9 cellular contexts compared by ENCODE assay signal in the genomic region with DNA sequence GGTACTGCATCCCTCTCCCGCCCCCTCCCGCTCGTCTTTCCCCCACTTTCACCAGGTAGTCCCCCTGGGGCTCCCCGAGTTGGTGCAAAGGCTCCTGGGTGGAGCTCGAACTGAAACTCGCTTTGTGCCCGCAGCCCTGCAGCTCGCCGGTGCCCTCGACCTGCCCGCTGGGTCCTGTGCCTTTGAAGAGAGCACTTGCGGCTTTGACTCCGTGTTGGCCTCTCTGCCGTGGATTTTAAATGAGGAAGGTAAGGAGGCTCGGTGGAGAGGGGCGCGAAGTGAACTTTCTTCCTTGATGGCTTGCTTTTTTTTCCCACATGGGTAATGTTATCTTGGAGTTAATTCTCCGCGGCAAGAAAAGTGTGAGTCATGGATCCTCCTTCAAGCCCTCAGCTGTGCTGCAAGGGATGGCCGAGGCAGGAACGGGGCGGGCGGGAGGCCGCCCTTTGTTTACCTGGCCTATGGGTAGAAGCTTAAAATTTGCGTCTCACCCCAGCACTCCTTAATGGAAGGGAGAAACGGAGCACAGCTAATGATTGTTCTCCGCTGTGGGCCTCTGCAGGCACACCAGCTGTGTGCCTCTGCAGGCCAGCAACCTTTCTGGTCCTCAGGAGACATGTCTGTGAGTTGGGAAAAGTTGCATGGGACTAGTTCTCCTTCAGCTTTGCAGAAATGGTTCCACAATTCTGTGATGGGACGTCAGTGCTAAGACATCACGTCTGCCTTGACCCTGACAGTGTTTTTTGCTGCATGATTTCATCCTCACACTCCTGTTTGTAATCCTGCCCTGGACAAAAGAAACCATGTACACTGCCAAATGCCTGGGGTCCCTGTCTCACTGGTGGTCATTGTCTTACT. TPM values are rescaled to one million over a fixed set of nuclear protein-coding genes. Genes with fewer than 3 reads are reported as not detected.
DNase-seq lines count a peak whose midpoint lies in the region; ATAC-seq, FAIRE-seq and TF ChIP-seq lines count a peak whose summit lies in the region.
"Had no signal": no experiment of that assay in that cellular context is flagged by ENCODE, and none has a peak within 500 bp of the region (broad histone marks: within the 10 kb centered on the region; RNA-seq: fewer than 3 reads in every experiment).

No MANE protein-coding gene starts in this region.

- no peaks in the 10 kb centered on the region for H3K36me3 ChIP-seq in bronchial epithelial cell (ENCODE audit: control insufficient read depth, insufficient read depth, low read length)
- H3K36me3 ChIP-seq in thoracic aorta = no peaks in the 10 kb centered on the region

- H3K27ac ChIP-seq in thoracic aorta = peak overlapping the region in 1 of 2 donors; percentile 29
- H3K27ac ChIP-seq: 22Rv1 had no signal

- H3K27me3 ChIP-seq in bronchial epithelial cell (ENCODE audit: control insufficient read depth, insufficient read depth, low read length) = no peaks in the 10 kb centered on the region
- H3K27me3 ChIP-seq in thoracic aorta (replicated peaks; ENCODE audit: insufficient read depth) = no peaks in the 10 kb centered on the region

- peak overlapping the region; percentile 28 for H3K4me3 ChIP-seq in bronchial epithelial cell (ENCODE audit: low read depth, low read length)
- H3K4me3 ChIP-seq in thoracic aorta = peak overlapping the region; percentile 72

- DNase-seq in DMS53 (lab: John Stamatoyannopoulos, UW) (peak; percentile 61), DMS53 treated with DMSO at 0.1 percent for 48 hours (lab: John Stamatoyannopoulos, UW; ENCODE audit: unreplicated experiment) (no peak), bronchial epithelial cell (ENCODE audit: low read depth) (peak; percentile 74), left kidney (ENCODE audit: low read depth, low spot score) (peak; percentile 36), thoracic aorta (ENCODE audit: low spot score) (no peak), GM13976 (ENCODE audit: low spot score) (no peak), NCI-H2107 treated with DMSO at 0.1 percent for 48 hours (lab: John Stamatoyannopoulos, UW; ENCODE audit: unreplicated experiment) (no peak)

- peaks cover 11 to 56% of the 10 kb centered on the region in 2 donors for H3K4me1 ChIP-seq in thoracic aorta (ENCODE audit: control insufficient read depth in 1 of 2, low read depth in 2 of 2)

- H3K9me3 ChIP-seq in thoracic aorta = no peaks in the 10 kb centered on the region

- no peak for ATAC-seq in thoracic aorta (ENCODE audit: insufficient number of reproducible peaks, low FRiP score, low read depth)
- no peak for ATAC-seq in GM18870 (IDR thresholded peaks at IDR 0.05; ENCODE audit: unreplicated experiment)

- in situ Hi-C loops in GM13976 (cut with MboI; ENCODE audit: low sequenced_read_pairs, unreplicated experiment) = no loop called here

- peak; percentile 47 for FAIRE-seq in bronchial epithelial cell (lab: Jason Lieb, UNC)

- no peak for TF ChIP-seq CTCF in bronchial epithelial cell (IDR thresholded peaks at IDR 0.05; ENCODE audit: insufficient read depth, low read length, severe bottlenecking)
- TF ChIP-seq CTCF in thoracic aorta (IDR thresholded peaks at IDR 0.05) = no peak
- TF ChIP-seq CTCF in GM13976 (IDR thresholded peaks at IDR 0.05; ENCODE audit: borderline replicate concordance, control extremely low read depth, extremely low read depth, insufficient read depth, missing control alignments) = no peak

RNA-seq across cellular contexts. Expression of a gene that starts 1.0 kb away (rescaled TPM):
- total RNA-seq in bronchial epithelial cell (0.26 and 0.53 TPM in 2 replicates), thoracic aorta (10 to 100 TPM; 25.4 to 29.0 TPM)

Comparison
In these comparisons a context has a peak if more than half of its experiments do, and no peak if none do; other contexts are left out.
1. DNase-seq: peak in DMS53 (single experiment), bronchial epithelial cell (single experiment) and left kidney (single experiment); none in DMS53 treated with DMSO at 0.1 percent for 48 hours (single experiment), thoracic aorta (single experiment), GM13976 (single experiment) and NCI-H2107 treated with DMSO at 0.1 percent for 48 hours (single experiment).
2. RNA of a gene that starts 1.0 kb away (total RNA-seq): 25.4 to 29.0 TPM in thoracic aorta; 0.26 to 0.53 TPM in bronchial epithelial cell; every median in the first group is over 10 times any median in the second.